ENCODE assay signal across 1 cellular context in the genomic region with DNA sequence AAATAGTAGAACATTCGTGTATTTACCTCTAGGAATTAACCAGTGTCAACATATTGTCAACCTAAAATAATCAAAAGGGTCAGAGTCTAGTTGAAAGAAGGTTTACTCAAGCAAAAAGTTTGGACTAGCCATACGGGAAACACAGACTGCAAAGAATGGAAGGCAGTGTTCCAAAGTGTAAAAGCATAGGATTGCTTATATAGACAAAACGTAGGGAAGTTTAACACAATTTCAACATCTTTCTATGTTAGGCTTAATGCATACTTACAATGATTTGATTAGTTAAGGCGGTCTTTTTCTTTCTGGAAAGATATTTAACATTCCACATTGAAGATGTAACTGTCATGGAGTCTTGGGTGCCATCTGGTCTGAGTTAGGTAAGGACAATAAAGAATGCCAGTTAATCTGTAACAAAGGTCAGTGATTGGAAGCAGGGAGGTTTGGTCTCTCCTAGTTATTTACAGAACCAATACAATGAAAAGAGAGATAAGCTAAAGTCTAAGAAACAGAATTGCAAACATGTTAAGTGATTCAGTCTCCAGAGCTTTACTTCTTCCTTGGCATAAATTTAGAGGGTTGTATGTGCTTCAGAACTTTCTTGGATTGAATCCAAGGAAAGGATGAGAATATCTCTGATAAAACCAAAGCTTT.
A peak's percentile ranks its signal among the peaks of the same experiment; 100 is the strongest.
TF ChIP-seq lines count a peak whose summit lies in the region.
"Not testable (repeated sequence)": the region's sequence is repeated elsewhere in the genome, so short reads cannot be mapped to it uniquely, and the experiment has no call there.

No MANE protein-coding gene starts in this region.

TF ChIP-seq in HepG2, 621 proteins besides CTCF, POLR2A, EP300 and RAD21 (continued from another document and continues in another):
- TF ChIP-seq, protein P1, sequence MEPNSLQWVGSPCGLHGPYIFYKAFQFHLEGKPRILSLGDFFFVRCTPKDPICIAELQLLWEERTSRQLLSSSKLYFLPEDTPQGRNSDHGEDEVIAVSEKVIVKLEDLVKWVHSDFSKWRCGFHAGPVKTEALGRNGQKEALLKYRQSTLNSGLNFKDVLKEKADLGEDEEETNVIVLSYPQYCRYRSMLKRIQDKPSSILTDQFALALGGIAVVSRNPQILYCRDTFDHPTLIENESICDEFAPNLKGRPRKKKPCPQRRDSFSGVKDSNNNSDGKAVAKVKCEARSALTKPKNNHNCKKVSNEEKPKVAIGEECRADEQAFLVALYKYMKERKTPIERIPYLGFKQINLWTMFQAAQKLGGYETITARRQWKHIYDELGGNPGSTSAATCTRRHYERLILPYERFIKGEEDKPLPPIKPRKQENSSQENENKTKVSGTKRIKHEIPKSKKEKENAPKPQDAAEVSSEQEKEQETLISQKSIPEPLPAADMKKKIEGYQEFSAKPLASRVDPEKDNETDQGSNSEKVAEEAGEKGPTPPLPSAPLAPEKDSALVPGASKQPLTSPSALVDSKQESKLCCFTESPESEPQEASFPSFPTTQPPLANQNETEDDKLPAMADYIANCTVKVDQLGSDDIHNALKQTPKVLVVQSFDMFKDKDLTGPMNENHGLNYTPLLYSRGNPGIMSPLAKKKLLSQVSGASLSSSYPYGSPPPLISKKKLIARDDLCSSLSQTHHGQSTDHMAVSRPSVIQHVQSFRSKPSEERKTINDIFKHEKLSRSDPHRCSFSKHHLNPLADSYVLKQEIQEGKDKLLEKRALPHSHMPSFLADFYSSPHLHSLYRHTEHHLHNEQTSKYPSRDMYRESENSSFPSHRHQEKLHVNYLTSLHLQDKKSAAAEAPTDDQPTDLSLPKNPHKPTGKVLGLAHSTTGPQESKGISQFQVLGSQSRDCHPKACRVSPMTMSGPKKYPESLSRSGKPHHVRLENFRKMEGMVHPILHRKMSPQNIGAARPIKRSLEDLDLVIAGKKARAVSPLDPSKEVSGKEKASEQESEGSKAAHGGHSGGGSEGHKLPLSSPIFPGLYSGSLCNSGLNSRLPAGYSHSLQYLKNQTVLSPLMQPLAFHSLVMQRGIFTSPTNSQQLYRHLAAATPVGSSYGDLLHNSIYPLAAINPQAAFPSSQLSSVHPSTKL (CRISPR knock-in tag; IDR thresholded peaks at IDR 0.05), result peak; percentile 84
- TF ChIP-seq ERF (CRISPR knock-in tag; IDR thresholded peaks at IDR 0.05), result peak; percentile 58; the same call in 1 of the 2 replicates
- peak; percentile 23; the same call in 1 of the 2 replicates for TF ChIP-seq THAP11 (CRISPR knock-in tag; IDR thresholded peaks at IDR 0.05)
- peak; percentile 68 for TF ChIP-seq JUN (CRISPR knock-in tag; IDR thresholded peaks at IDR 0.05)
- 0 out of 2 replicates have a peak, but pooled peaks have one; percentile 29 for TF ChIP-seq NFRKB (IDR thresholded peaks at IDR 0.05)
- TF ChIP-seq, protein P2, sequence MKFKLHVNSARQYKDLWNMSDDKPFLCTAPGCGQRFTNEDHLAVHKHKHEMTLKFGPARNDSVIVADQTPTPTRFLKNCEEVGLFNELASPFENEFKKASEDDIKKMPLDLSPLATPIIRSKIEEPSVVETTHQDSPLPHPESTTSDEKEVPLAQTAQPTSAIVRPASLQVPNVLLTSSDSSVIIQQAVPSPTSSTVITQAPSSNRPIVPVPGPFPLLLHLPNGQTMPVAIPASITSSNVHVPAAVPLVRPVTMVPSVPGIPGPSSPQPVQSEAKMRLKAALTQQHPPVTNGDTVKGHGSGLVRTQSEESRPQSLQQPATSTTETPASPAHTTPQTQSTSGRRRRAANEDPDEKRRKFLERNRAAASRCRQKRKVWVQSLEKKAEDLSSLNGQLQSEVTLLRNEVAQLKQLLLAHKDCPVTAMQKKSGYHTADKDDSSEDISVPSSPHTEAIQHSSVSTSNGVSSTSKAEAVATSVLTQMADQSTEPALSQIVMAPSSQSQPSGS (CRISPR knock-in tag; IDR thresholded peaks at IDR 0.05), result 0 out of 2 replicates have a peak, but pooled peaks have one; percentile 18
- TF ChIP-seq SAP130 (CRISPR knock-in tag; IDR thresholded peaks at IDR 0.05; ENCODE audit: low read depth), result peak; percentile 57
- peak; percentile 69; the same call in 1 of the 2 replicates for TF ChIP-seq NCOR1 (IDR thresholded peaks at IDR 0.05; ENCODE audit: borderline replicate concordance, low read length)
- TF ChIP-seq, protein P3, sequence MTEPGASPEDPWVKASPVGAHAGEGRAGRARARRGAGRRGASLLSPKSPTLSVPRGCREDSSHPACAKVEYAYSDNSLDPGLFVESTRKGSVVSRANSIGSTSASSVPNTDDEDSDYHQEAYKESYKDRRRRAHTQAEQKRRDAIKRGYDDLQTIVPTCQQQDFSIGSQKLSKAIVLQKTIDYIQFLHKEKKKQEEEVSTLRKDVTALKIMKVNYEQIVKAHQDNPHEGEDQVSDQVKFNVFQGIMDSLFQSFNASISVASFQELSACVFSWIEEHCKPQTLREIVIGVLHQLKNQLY (CRISPR knock-in tag; IDR thresholded peaks at IDR 0.05), result peak; percentile 17; the same call in 1 of the 2 replicates
- peak; percentile 63; the same call in 1 of the 2 replicates for TF ChIP-seq GATA4 (IDR thresholded peaks at IDR 0.05; ENCODE audit: borderline replicate concordance, low read depth)
- 0 out of 2 replicates have a peak, but pooled peaks have one; percentile 52 for TF ChIP-seq ZNF331 (CRISPR knock-in tag; IDR thresholded peaks at IDR 0.05)
- TF ChIP-seq, protein P4, sequence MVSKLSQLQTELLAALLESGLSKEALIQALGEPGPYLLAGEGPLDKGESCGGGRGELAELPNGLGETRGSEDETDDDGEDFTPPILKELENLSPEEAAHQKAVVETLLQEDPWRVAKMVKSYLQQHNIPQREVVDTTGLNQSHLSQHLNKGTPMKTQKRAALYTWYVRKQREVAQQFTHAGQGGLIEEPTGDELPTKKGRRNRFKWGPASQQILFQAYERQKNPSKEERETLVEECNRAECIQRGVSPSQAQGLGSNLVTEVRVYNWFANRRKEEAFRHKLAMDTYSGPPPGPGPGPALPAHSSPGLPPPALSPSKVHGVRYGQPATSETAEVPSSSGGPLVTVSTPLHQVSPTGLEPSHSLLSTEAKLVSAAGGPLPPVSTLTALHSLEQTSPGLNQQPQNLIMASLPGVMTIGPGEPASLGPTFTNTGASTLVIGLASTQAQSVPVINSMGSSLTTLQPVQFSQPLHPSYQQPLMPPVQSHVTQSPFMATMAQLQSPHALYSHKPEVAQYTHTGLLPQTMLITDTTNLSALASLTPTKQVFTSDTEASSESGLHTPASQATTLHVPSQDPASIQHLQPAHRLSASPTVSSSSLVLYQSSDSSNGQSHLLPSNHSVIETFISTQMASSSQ (IDR thresholded peaks at IDR 0.05; ENCODE audit: low read depth), result peak; percentile 90
- TF ChIP-seq, protein P4 (CRISPR knock-in tag; IDR thresholded peaks at IDR 0.05; ENCODE audit: borderline replicate concordance), result peak; percentile 93; the same call in 1 of the 2 replicates
- peak; percentile 78 for TF ChIP-seq SKI (IDR thresholded peaks at IDR 0.05; ENCODE audit: partially characterized antibody)
- 0 out of 2 replicates have a peak, but pooled peaks have one; percentile 13 for TF ChIP-seq SIX4 (CRISPR knock-in tag; IDR thresholded peaks at IDR 0.05)
- TF ChIP-seq, protein P5, sequence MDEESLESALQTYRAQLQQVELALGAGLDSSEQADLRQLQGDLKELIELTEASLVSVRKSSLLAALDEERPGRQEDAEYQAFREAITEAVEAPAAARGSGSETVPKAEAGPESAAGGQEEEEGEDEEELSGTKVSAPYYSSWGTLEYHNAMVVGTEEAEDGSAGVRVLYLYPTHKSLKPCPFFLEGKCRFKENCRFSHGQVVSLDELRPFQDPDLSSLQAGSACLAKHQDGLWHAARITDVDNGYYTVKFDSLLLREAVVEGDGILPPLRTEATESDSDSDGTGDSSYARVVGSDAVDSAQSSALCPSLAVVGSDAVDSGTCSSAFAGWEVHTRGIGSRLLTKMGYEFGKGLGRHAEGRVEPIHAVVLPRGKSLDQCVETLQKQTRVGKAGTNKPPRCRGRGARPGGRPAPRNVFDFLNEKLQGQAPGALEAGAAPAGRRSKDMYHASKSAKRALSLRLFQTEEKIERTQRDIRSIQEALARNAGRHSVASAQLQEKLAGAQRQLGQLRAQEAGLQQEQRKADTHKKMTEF (CRISPR knock-in tag; IDR thresholded peaks at IDR 0.05), result peak; percentile 86
- 0 out of 2 replicates have a peak, but pooled peaks have one; percentile 27 for TF ChIP-seq ZNF629 (CRISPR knock-in tag; conservative IDR thresholded peaks at IDR 0.05)
- TF ChIP-seq CREB1 (IDR thresholded peaks at IDR 0.05); HNF4G (CRISPR knock-in tag; IDR thresholded peaks at IDR 0.05; ENCODE audit: borderline replicate concordance, low read depth); SOX6 (IDR thresholded peaks at IDR 0.05): not testable (repeated sequence)
- peak; percentile 66 for TF ChIP-seq CREB1 (CRISPR knock-in tag; IDR thresholded peaks at IDR 0.05)
- 0 out of 2 replicates have a peak, but pooled peaks have one; percentile 31 for TF ChIP-seq ATM (IDR thresholded peaks at IDR 0.05; ENCODE audit: borderline replicate concordance)
- peak; percentile 62 for TF ChIP-seq NR2F2 (IDR thresholded peaks at IDR 0.05; ENCODE audit: borderline replicate concordance, low read depth)
- TF ChIP-seq HNF4G (IDR thresholded peaks at IDR 0.05; ENCODE audit: borderline replicate concordance, low read depth, low read length), result peak; percentile 22; the same call in 1 of the 2 replicates
- peak; percentile 94 for TF ChIP-seq SOX6 (CRISPR knock-in tag; IDR thresholded peaks at IDR 0.05)
- TF ChIP-seq ZNF24 (IDR thresholded peaks at IDR 0.05), result 0 out of 2 replicates have a peak, but pooled peaks have one; percentile 15
- 0 out of 2 replicates have a peak, but pooled peaks have one; percentile 32 for TF ChIP-seq ZNF614 (CRISPR knock-in tag; IDR thresholded peaks at IDR 0.05; ENCODE audit: borderline replicate concordance)
- TF ChIP-seq, protein P6, sequence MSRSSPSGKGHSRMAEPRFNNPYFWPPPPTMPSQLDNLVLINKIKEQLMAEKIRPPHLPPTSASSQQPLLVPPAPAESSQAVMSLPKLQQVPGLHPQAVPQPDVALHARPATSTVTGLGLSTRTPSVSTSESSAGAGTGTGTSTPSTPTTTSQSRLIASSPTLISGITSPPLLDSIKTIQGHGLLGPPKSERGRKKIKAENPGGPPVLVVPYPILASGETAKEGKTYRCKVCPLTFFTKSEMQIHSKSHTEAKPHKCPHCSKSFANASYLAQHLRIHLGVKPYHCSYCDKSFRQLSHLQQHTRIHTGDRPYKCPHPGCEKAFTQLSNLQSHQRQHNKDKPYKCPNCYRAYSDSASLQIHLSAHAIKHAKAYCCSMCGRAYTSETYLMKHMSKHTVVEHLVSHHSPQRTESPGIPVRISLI (CRISPR knock-in tag; IDR thresholded peaks at IDR 0.05; ENCODE audit: borderline replicate concordance), result 0 out of 2 replicates have a peak, but pooled peaks have one; percentile 37
- TF ChIP-seq TCF7 (IDR thresholded peaks at IDR 0.05; ENCODE audit: low read depth), result peak; percentile 44; the same call in 1 of the 2 replicates
- TF ChIP-seq GATAD2A (CRISPR knock-in tag; IDR thresholded peaks at IDR 0.05), result peak; percentile 82
- TF ChIP-seq TBX3 (IDR thresholded peaks at IDR 0.05; ENCODE audit: borderline replicate concordance), result peak; percentile 87
- peak; percentile 79 for TF ChIP-seq RARA (CRISPR knock-in tag; IDR thresholded peaks at IDR 0.05)
- TF ChIP-seq PHF21A (CRISPR knock-in tag; IDR thresholded peaks at IDR 0.05), result 0 out of 2 replicates have a peak, but pooled peaks have one; percentile 25
- TF ChIP-seq, protein P7, sequence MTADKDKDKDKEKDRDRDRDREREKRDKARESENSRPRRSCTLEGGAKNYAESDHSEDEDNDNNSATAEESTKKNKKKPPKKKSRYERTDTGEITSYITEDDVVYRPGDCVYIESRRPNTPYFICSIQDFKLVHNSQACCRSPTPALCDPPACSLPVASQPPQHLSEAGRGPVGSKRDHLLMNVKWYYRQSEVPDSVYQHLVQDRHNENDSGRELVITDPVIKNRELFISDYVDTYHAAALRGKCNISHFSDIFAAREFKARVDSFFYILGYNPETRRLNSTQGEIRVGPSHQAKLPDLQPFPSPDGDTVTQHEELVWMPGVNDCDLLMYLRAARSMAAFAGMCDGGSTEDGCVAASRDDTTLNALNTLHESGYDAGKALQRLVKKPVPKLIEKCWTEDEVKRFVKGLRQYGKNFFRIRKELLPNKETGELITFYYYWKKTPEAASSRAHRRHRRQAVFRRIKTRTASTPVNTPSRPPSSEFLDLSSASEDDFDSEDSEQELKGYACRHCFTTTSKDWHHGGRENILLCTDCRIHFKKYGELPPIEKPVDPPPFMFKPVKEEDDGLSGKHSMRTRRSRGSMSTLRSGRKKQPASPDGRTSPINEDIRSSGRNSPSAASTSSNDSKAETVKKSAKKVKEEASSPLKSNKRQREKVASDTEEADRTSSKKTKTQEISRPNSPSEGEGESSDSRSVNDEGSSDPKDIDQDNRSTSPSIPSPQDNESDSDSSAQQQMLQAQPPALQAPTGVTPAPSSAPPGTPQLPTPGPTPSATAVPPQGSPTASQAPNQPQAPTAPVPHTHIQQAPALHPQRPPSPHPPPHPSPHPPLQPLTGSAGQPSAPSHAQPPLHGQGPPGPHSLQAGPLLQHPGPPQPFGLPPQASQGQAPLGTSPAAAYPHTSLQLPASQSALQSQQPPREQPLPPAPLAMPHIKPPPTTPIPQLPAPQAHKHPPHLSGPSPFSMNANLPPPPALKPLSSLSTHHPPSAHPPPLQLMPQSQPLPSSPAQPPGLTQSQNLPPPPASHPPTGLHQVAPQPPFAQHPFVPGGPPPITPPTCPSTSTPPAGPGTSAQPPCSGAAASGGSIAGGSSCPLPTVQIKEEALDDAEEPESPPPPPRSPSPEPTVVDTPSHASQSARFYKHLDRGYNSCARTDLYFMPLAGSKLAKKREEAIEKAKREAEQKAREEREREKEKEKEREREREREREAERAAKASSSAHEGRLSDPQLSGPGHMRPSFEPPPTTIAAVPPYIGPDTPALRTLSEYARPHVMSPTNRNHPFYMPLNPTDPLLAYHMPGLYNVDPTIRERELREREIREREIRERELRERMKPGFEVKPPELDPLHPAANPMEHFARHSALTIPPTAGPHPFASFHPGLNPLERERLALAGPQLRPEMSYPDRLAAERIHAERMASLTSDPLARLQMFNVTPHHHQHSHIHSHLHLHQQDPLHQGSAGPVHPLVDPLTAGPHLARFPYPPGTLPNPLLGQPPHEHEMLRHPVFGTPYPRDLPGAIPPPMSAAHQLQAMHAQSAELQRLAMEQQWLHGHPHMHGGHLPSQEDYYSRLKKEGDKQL (CRISPR knock-in tag; IDR thresholded peaks at IDR 0.05; ENCODE audit: low read depth), result peak; percentile 78; the same call in 1 of the 2 replicates
- TF ChIP-seq FOXJ3 (CRISPR knock-in tag; IDR thresholded peaks at IDR 0.05; ENCODE audit: borderline replicate concordance), result peak; percentile 71; the same call in 1 of the 2 replicates
